In genomic region chr1:166884040-166884642, GRCh38 we compare ENCODE assay signal across 1 cellular context.
TF ChIP-seq lines count a peak whose summit lies in the region.

No MANE protein-coding gene starts in this region.

TF ChIP-seq in H1, 55 proteins besides CTCF, POLR2A, EP300 and RAD21 (continued from another document):
- TF ChIP-seq HDAC2 (IDR thresholded peaks at IDR 0.05; ENCODE audit: borderline replicate concordance in 1 of 2, low read depth in 2 of 2, low read length in 2 of 2) = 0 out of 4 replicates have a peak, but pooled peaks of 1 of the 2 experiments have one; percentile 41
- no peak for TF ChIP-seq TAF1 (IDR thresholded peaks at IDR 0.05; ENCODE audit: low read depth, low read length)
- TF ChIP-seq CHD1 (IDR thresholded peaks at IDR 0.05; ENCODE audit: low read depth, low read length) = no peak
- peak; percentile 27 for TF ChIP-seq NANOG (IDR thresholded peaks at IDR 0.05; ENCODE audit: insufficient read depth, low read depth, low read length, poor library complexity, severe bottlenecking)
- no peak for TF ChIP-seq KDM1A (IDR thresholded peaks at IDR 0.05; ENCODE audit: borderline replicate concordance, low read length)
- no peak for TF ChIP-seq NRF1 (IDR thresholded peaks at IDR 0.05; ENCODE audit: low read depth, low read length)
- no peak for TF ChIP-seq SP4 (IDR thresholded peaks at IDR 0.05; ENCODE audit: low read length)
- peak; percentile 56 for TF ChIP-seq YY1 (IDR thresholded peaks at IDR 0.05; ENCODE audit: low read depth, low read length)
- peak; percentile 35; the same call in 1 of the 2 replicates for TF ChIP-seq CREB1 (IDR thresholded peaks at IDR 0.05)
- TF ChIP-seq GABPA (IDR thresholded peaks at IDR 0.05; ENCODE audit: borderline replicate concordance, insufficient read depth, low read length) = 0 out of 2 replicates have a peak, but pooled peaks have one; percentile 31
- no peak for TF ChIP-seq SIRT6 (IDR thresholded peaks at IDR 0.05; ENCODE audit: low read length)
- TF ChIP-seq, protein P1, sequence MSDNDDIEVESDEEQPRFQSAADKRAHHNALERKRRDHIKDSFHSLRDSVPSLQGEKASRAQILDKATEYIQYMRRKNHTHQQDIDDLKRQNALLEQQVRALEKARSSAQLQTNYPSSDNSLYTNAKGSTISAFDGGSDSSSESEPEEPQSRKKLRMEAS (IDR thresholded peaks at IDR 0.05) = no peak
- TF ChIP-seq, protein P2, sequence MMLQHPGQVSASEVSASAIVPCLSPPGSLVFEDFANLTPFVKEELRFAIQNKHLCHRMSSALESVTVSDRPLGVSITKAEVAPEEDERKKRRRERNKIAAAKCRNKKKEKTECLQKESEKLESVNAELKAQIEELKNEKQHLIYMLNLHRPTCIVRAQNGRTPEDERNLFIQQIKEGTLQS (IDR thresholded peaks at IDR 0.05; ENCODE audit: insufficient read depth, low read depth, low read length) = no peak
- no peak for TF ChIP-seq JUN (IDR thresholded peaks at IDR 0.05; ENCODE audit: low read depth, low read length)
- TF ChIP-seq USF2 (IDR thresholded peaks at IDR 0.05; ENCODE audit: low read length) = no peak
- peak; percentile 88 for TF ChIP-seq KDM4A (IDR thresholded peaks at IDR 0.05; ENCODE audit: low read depth, low read length, severe bottlenecking)
- no peak for TF ChIP-seq SIX5 (IDR thresholded peaks at IDR 0.05; ENCODE audit: low read depth, low read length)
- TF ChIP-seq, protein P3, sequence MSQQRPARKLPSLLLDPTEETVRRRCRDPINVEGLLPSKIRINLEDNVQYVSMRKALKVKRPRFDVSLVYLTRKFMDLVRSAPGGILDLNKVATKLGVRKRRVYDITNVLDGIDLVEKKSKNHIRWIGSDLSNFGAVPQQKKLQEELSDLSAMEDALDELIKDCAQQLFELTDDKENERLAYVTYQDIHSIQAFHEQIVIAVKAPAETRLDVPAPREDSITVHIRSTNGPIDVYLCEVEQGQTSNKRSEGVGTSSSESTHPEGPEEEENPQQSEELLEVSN (IDR thresholded peaks at IDR 0.05) = no peak
TF ChIP-seq in H1: peak in this region for 10.
